ENCODE assay signal across 12 cellular contexts in the genomic region with DNA sequence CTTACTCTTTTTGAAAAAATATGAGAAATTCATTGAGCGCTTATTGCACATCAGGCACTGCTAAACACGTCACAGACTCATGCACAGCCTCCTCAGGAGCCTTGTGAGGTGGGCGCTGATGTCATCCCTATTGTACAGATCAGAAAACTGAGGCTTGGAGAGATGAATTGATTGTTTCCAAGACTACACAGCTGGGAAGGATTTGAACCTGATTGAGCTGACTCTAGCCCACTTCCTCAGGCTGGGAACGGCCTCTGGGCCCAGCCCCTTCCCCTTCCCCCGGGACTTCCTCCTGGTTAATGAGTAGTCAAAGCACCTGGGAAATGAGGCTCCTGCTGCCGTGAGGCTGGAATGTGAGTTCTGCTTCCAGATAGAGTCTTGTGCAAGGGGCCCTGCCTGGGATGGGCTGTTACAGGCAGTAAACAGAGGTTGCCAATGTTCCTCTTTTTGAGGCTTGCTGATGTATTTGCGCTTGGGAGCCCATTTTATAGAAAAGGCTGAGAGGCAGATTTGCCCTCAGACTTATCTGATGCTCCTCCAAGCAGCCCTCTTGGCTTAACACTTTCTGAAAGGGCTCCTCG. TPM values are rescaled to one million over a fixed set of nuclear protein-coding genes. Genes with fewer than 3 reads are reported as not detected.
DNase-seq lines count a peak whose midpoint lies in the region; ATAC-seq and TF ChIP-seq lines count a peak whose summit lies in the region.
"Had no signal": no experiment of that assay in that cellular context is flagged by ENCODE, and none has a peak within 500 bp of the region (broad histone marks: within the 10 kb centered on the region; RNA-seq: fewer than 3 reads in every experiment).

No MANE protein-coding gene starts in this region.

- WGBS in adrenal gland, 4 donors: 80 to 85% (median 85%) methylated on average over 8 of the region's 8 CpGs
- 82% methylated on average over 8 of the region's 8 CpGs for WGBS in mesenchymal stem cell
- 81% methylated on average over 6 of the region's 8 CpGs for WGBS in SK-N-SH (ENCODE audit: low lambda C conversion rate)

- H3K23ac ChIP-seq in mesenchymal stem cell (ENCODE audit: low read length in 2 of 2): peak overlapping the region in 1 of 2 experiments; percentile 60

- H3K4me1 ChIP-seq in BLaER1 treated with 17β-estradiol and CSF1 and Interleukin-3, amounts not matched to agents 10 nM and 100 nM: peaks cover 30 to 100% (median 67%) of the 10 kb centered on the region in 10 experiments
- H3K4me1 ChIP-seq in adrenal gland (replicated peaks in 1 of 2) (peaks cover 37 to 68% of the 10 kb centered on the region in 2 donors), mesenchymal stem cell (ENCODE audit: control insufficient read depth, insufficient read depth, low read depth, low read length) (peaks cover 55% of the 10 kb centered on the region), vagina (peaks cover 24% of the 10 kb centered on the region), SK-N-SH (ENCODE audit: control insufficient read depth in 1 of 2, insufficient read depth in 2 of 2, low read depth in 1 of 2, low read length in 1 of 2) (peaks cover 0 to 11% of the 10 kb centered on the region in 2 experiments; a peak in 2 of 4 replicates)

- peaks cover 40% of the 10 kb centered on the region for H3K79me1 ChIP-seq in mesenchymal stem cell (replicated peaks; ENCODE audit: low read length, poor library complexity, severe bottlenecking)

- TF ChIP-seq RAD21 in SK-N-SH (IDR thresholded peaks at IDR 0.05; ENCODE audit: low read length): no peak

- CTCF ChIA-PET in SK-N-SH (lab: Yijun Ruan, JAX): no interaction called here

- no peaks in the 10 kb centered on the region for H3F3A ChIP-seq in SK-N-SH (replicated peaks; ENCODE audit: insufficient read depth)

- DNase-seq in adrenal gland (peak in 3 of 7 donors; percentile 54 to 60 (median 56)), mesenchymal stem cell (no peak), vagina (ENCODE audit: extremely low spot score in 2 of 2) (no peak), SK-N-SH (no peak), iPS-NIHi11 (ENCODE audit: low spot score) (no peak)
- DNase-seq: NCI-H524 had no signal

- intact Hi-C loops in adrenal gland (cut with DNase I) (no loop called here), vagina (cut with DNase I) (no loop called here)

- POLR2A ChIA-PET in SK-N-SH (lab: Yijun Ruan, JAX): no interaction called here

- peak overlapping the region; percentile 72 for H2AK5ac ChIP-seq in mesenchymal stem cell (ENCODE audit: low read length, severe bottlenecking)

- peak overlapping the region in 3 of 11 experiments; percentile 36 to 45 (median 45); a peak in 6 of 22 replicates for H3K9ac ChIP-seq in BLaER1 treated with 17β-estradiol and CSF1 and Interleukin-3, amounts not matched to agents 10 nM and 100 nM
- H3K9ac ChIP-seq in mesenchymal stem cell (ENCODE audit: low read length) (no peak overlapping the region), SK-N-SH (no peak overlapping the region)

- H2BK12ac ChIP-seq in mesenchymal stem cell (ENCODE audit: low read length in 2 of 2): no peak overlapping the region

- H2AFZ ChIP-seq in mesenchymal stem cell (ENCODE audit: low read depth, low read length): no peak overlapping the region
- no peak overlapping the region for H2AFZ ChIP-seq in SK-N-SH (ENCODE audit: low read depth)

- peak overlapping the region in 8 of 11 experiments; percentile 9 to 96 (median 74); a peak in 14 of 22 replicates for H3K4me2 ChIP-seq in BLaER1 treated with 17β-estradiol and CSF1 and Interleukin-3, amounts not matched to agents 10 nM and 100 nM
- H3K4me2 ChIP-seq in mesenchymal stem cell (ENCODE audit: low read length, poor library complexity, severe bottlenecking): no peak overlapping the region
- no peak overlapping the region for H3K4me2 ChIP-seq in SK-N-SH

- H4K91ac ChIP-seq in mesenchymal stem cell (ENCODE audit: low read length): peak overlapping the region; percentile 34

- H3K27me3 Mint-ChIP-seq in IgD-negative memory B cell: no peaks in the 10 kb centered on the region
- H3K27me3 Mint-ChIP-seq: natural killer cell treated with Interleukin-12 subunit alpha and Interleukin-12 subunit beta and Interleukin-15 and Interleukin-18, amount 100 ng/mL, for 72 hours; stimulated activated memory B cell treated with anti-CD40 and anti-IgM and Interleukin-4, amounts not matched to agents 10 μg/mL and 1 μg/mL and 100 μg/mL, for 72 hours had no signal

- H3K9me2 ChIP-seq in SK-N-SH: no peaks in the 10 kb centered on the region

- H4K8ac ChIP-seq in mesenchymal stem cell (ENCODE audit: low read length): peak overlapping the region; percentile 70

- no peaks in the 10 kb centered on the region for H3K9me3 Mint-ChIP-seq in IgD-negative memory B cell
- H3K9me3 Mint-ChIP-seq: natural killer cell treated with Interleukin-12 subunit alpha and Interleukin-12 subunit beta and Interleukin-15 and Interleukin-18, amount 100 ng/mL, for 72 hours; stimulated activated memory B cell treated with anti-CD40 and anti-IgM and Interleukin-4, amounts not matched to agents 10 μg/mL and 1 μg/mL and 100 μg/mL, for 72 hours; T-helper 1 cell treated with Interleukin-12 subunit alpha and Interleukin-12 subunit beta and Interleukin-4 antibody, amounts not matched to agents 30 μg/mL and 1 μg/mL, for 36 hours had no signal

- H2BK5ac ChIP-seq in mesenchymal stem cell (ENCODE audit: low read depth, low read length, poor library complexity, severe bottlenecking): no peak overlapping the region

- peaks cover 71% of the 10 kb centered on the region for H3K79me2 ChIP-seq in SK-N-SH (ENCODE audit: insufficient read depth)

- H4K20me1 ChIP-seq in BLaER1 treated with 17β-estradiol and CSF1 and Interleukin-3, amounts not matched to agents 10 nM and 100 nM: peaks cover 0 to 98% (median 79%) of the 10 kb centered on the region in 11 experiments; a peak in 18 of 22 replicates
- no peaks in the 10 kb centered on the region; the same call in 1 of the 2 replicates for H4K20me1 ChIP-seq in SK-N-SH (ENCODE audit: insufficient read depth)

- peaks cover 39 to 90% (median 57%) of the 10 kb centered on the region in 11 experiments for H3K36me3 ChIP-seq in BLaER1 treated with 17β-estradiol and CSF1 and Interleukin-3, amounts not matched to agents 10 nM and 100 nM
- H3K36me3 ChIP-seq in adrenal gland (replicated peaks in 1 of 2): peaks cover 0 to 5% of the 10 kb centered on the region in 2 donors
- peaks cover 58 to 73% of the 10 kb centered on the region in 2 experiments for H3K36me3 ChIP-seq in mesenchymal stem cell (ENCODE audit: control insufficient read depth in 1 of 2, insufficient read depth in 2 of 2, low read depth in 1 of 2, low read length in 2 of 2)
- peaks cover 0 to 6% of the 10 kb centered on the region in 2 donors for H3K36me3 ChIP-seq in vagina
- H3K36me3 ChIP-seq in SK-N-SH (replicated peaks in 1 of 2; ENCODE audit: control insufficient read depth in 1 of 2, insufficient read depth in 2 of 2, low read length in 1 of 2): peaks cover 15 to 24% of the 10 kb centered on the region in 2 experiments

- H3K4me3 Mint-ChIP-seq in IgD-negative memory B cell: no peak overlapping the region
- H3K4me3 Mint-ChIP-seq: natural killer cell treated with Interleukin-12 subunit alpha and Interleukin-12 subunit beta and Interleukin-15 and Interleukin-18, amount 100 ng/mL, for 72 hours; stimulated activated memory B cell treated with anti-CD40 and anti-IgM and Interleukin-4, amounts not matched to agents 10 μg/mL and 1 μg/mL and 100 μg/mL, for 72 hours; T-helper 1 cell treated with Interleukin-12 subunit alpha and Interleukin-12 subunit beta and Interleukin-4 antibody, amounts not matched to agents 30 μg/mL and 1 μg/mL, for 36 hours had no signal

- no peak overlapping the region for H3K4me3 ChIP-seq in BLaER1 treated with 17β-estradiol and CSF1 and Interleukin-3, amounts not matched to agents 10 nM and 100 nM
- H3K4me3 ChIP-seq in adrenal gland: no peak overlapping the region
- no peak overlapping the region for H3K4me3 ChIP-seq in mesenchymal stem cell (ENCODE audit: insufficient read depth in 1 of 2, low read depth in 1 of 2, low read length in 2 of 2)
- no peak overlapping the region for H3K4me3 ChIP-seq in vagina
- no peak overlapping the region for H3K4me3 ChIP-seq in SK-N-SH (ENCODE audit: low read depth in 2 of 2, low read length in 1 of 2)

- H3K27me3 ChIP-seq in BLaER1 treated with 17β-estradiol and CSF1 and Interleukin-3, amounts not matched to agents 10 nM and 100 nM: no peaks in the 10 kb centered on the region
- H3K27me3 ChIP-seq in adrenal gland (no peaks in the 10 kb centered on the region), mesenchymal stem cell (ENCODE audit: control insufficient read depth in 1 of 2, insufficient read depth in 1 of 2, low read length in 2 of 2) (no peaks in the 10 kb centered on the region), vagina (no peaks in the 10 kb centered on the region), SK-N-SH (ENCODE audit: insufficient read depth) (no peaks in the 10 kb centered on the region)

- H2BK120ac ChIP-seq in mesenchymal stem cell (ENCODE audit: low read depth, low read length): no peak overlapping the region

- no peak overlapping the region for H2BK15ac ChIP-seq in mesenchymal stem cell (ENCODE audit: low read depth, poor library complexity, severe bottlenecking)

- H3K4me1 Mint-ChIP-seq in IgD-negative memory B cell: peaks cover 4 to 29% (median 18%) of the 10 kb centered on the region in 3 donors

- no peak for TF ChIP-seq EP300 in SK-N-SH (IDR thresholded peaks at IDR 0.05; ENCODE audit: borderline replicate concordance in 1 of 2, low read depth in 1 of 2, low read length in 1 of 2)

- H3K4ac ChIP-seq in mesenchymal stem cell (ENCODE audit: low read depth in 1 of 2, low read length in 2 of 2): no peak overlapping the region

- ATAC-seq in HG02885 (IDR thresholded peaks at IDR 0.05; ENCODE audit: poor library complexity, unreplicated experiment): no peak
- ATAC-seq: natural killer cell treated with Interleukin-12 subunit alpha and Interleukin-12 subunit beta and Interleukin-15 and Interleukin-18, amount 100 ng/mL, for 72 hours; stimulated activated memory B cell treated with anti-CD40 and anti-IgM and Interleukin-4, amounts not matched to agents 10 μg/mL and 1 μg/mL and 100 μg/mL, for 72 hours had no signal

- peak overlapping the region in 1 of 2 experiments; percentile 42 for H3K14ac ChIP-seq in mesenchymal stem cell (ENCODE audit: low read length in 2 of 2)

- TF ChIP-seq POLR2A in adrenal gland (IDR thresholded peaks at IDR 0.05) (no peak), vagina (IDR thresholded peaks at IDR 0.05) (no peak)

- TF ChIP-seq CTCF in adrenal gland (IDR thresholded peaks at IDR 0.05) (no peak), vagina (IDR thresholded peaks at IDR 0.05) (no peak), SK-N-SH (IDR thresholded peaks at IDR 0.05) (no peak)

- peak overlapping the region in 9 of 11 experiments; percentile 13 to 69 (median 42); a peak in 14 of 22 replicates for H3K27ac ChIP-seq in BLaER1 treated with 17β-estradiol and CSF1 and Interleukin-3, amounts not matched to agents 10 nM and 100 nM
- H3K27ac ChIP-seq in adrenal gland (peak overlapping the region in 3 of 5 donors; percentile 82 to 90 (median 90)), mesenchymal stem cell (ENCODE audit: low read length, poor library complexity, severe bottlenecking) (peak overlapping the region; percentile 8), vagina (no peak overlapping the region), SK-N-SH (ENCODE audit: low read depth in 2 of 2, low read length in 1 of 2) (no peak overlapping the region)

- H3K9me3 ChIP-seq in BLaER1 treated with 17β-estradiol and CSF1 and Interleukin-3, amounts not matched to agents 10 nM and 100 nM (replicated peaks in 1 of 11): no peaks in the 10 kb centered on the region
- H3K9me3 ChIP-seq in adrenal gland (replicated peaks in 1 of 3): no peaks in the 10 kb centered on the region
- H3K9me3 ChIP-seq in mesenchymal stem cell (ENCODE audit: control insufficient read depth, low read length): no peaks in the 10 kb centered on the region
- no peaks in the 10 kb centered on the region for H3K9me3 ChIP-seq in vagina
- H3K9me3 ChIP-seq in SK-N-SH: no peaks in the 10 kb centered on the region

- H3K27ac Mint-ChIP-seq in IgD-negative memory B cell: peak overlapping the region; percentile 42 to 53 (median 53)
- H3K27ac Mint-ChIP-seq: natural killer cell treated with Interleukin-12 subunit alpha and Interleukin-12 subunit beta and Interleukin-15 and Interleukin-18, amount 100 ng/mL, for 72 hours; stimulated activated memory B cell treated with anti-CD40 and anti-IgM and Interleukin-4, amounts not matched to agents 10 μg/mL and 1 μg/mL and 100 μg/mL, for 72 hours; T-helper 1 cell treated with Interleukin-12 subunit alpha and Interleukin-12 subunit beta and Interleukin-4 antibody, amounts not matched to agents 30 μg/mL and 1 μg/mL, for 36 hours had no signal

- H3K36me3 Mint-ChIP-seq in IgD-negative memory B cell: peaks cover 2% of the 10 kb centered on the region
- H3K36me3 Mint-ChIP-seq: natural killer cell treated with Interleukin-12 subunit alpha and Interleukin-12 subunit beta and Interleukin-15 and Interleukin-18, amount 100 ng/mL, for 72 hours had no signal

- H3K18ac ChIP-seq in mesenchymal stem cell (ENCODE audit: low read depth in 1 of 2, low read length in 2 of 2): peak overlapping the region in 1 of 2 experiments; percentile 70

RNA-seq across cellular contexts. Expression of gene SLC6A6, which starts 16.4 kb away (rescaled TPM):
- polyA plus RNA-seq in IgD-negative memory B cell (7.6 TPM), adrenal gland (10 to 100 TPM; 10.6 to 80.8 (median 13.0) TPM), SK-N-SH (2012; rRNA removed) (19.1 and 22.0 TPM in 2 replicates)
- total RNA-seq in adrenal gland (100 to 1,000 TPM in 3 of 8 donors, 10 to 100 TPM in 5; 71.8 to 197 (median 90.6) TPM), vagina (30.7 TPM)
- 34.8 TPM for polyA plus RNA-seq in mesenchymal stem cell (2013, experiment 1 of 2)
- 33.8 TPM for polyA plus RNA-seq in mesenchymal stem cell (2013, experiment 2 of 2)
- 13.1 and 16.4 TPM in 2 replicates for polyA plus RNA-seq in SK-N-SH (2012; cell fraction: cytosol; rRNA removed)
- polyA plus RNA-seq in SK-N-SH (2012; cell fraction: nucleus; rRNA removed): 30.9 and 43.9 TPM in 2 replicates

Comparison
In these comparisons a context has a peak if more than half of its experiments do, and no peak if none do; other contexts are left out.
1. H3K27ac ChIP-seq: peak in BLaER1 treated with 17β-estradiol and CSF1 and Interleukin-3, amounts not matched to agents 10 nM and 100 nM (9 of 11), adrenal gland (3 of 5) and mesenchymal stem cell (single experiment); none in vagina (single experiment) and SK-N-SH (0 of 2).
2. H3K4me2 ChIP-seq: peak in BLaER1 treated with 17β-estradiol and CSF1 and Interleukin-3, amounts not matched to agents 10 nM and 100 nM (8 of 11); none in mesenchymal stem cell (single experiment) and SK-N-SH (single experiment).